ENCODE assay signal across 8 cellular contexts in genomic region chr2:30666307-30666874, GRCh38.
DNase-seq lines count a peak whose midpoint lies in the region; ATAC-seq and TF ChIP-seq lines count a peak whose summit lies in the region.

No MANE protein-coding gene starts in this region.

- no peaks in the 10 kb centered on the region for H4K20me1 ChIP-seq in fibroblast of lung (ENCODE audit: control insufficient read depth, extremely low read depth, insufficient read depth, low read length)

- H2AFZ ChIP-seq in fibroblast of lung (ENCODE audit: low read length): no peak overlapping the region

- H3K4me1 ChIP-seq in fibroblast of lung (ENCODE audit: control insufficient read depth, extremely low read depth, insufficient read depth, low read length) (peaks cover 26% of the 10 kb centered on the region), sigmoid colon (peaks cover 0 to 27% (median 22%) of the 10 kb centered on the region in 4 donors)

- H3K79me2 ChIP-seq in fibroblast of lung (ENCODE audit: control insufficient read depth, insufficient read depth, low read length): no peaks in the 10 kb centered on the region

- no peaks in the 10 kb centered on the region for H3K36me3 ChIP-seq in fibroblast of lung (ENCODE audit: control insufficient read depth, insufficient read depth, low read length)
- H3K36me3 ChIP-seq in sigmoid colon: no peaks in the 10 kb centered on the region

- peak overlapping the region; percentile 44 for H3K9ac ChIP-seq in fibroblast of lung (ENCODE audit: insufficient read depth, low read length)

- no peaks in the 10 kb centered on the region for H3K9me3 ChIP-seq in fibroblast of lung (ENCODE audit: control insufficient read depth, insufficient read depth, low read depth, low read length)
- H3K9me3 ChIP-seq in sigmoid colon: peaks cover 0 to 4% (median 0%) of the 10 kb centered on the region in 4 donors

- H3K27me3 ChIP-seq in fibroblast of lung (ENCODE audit: control insufficient read depth, insufficient read depth, low read length) (no peaks in the 10 kb centered on the region), sigmoid colon (no peaks in the 10 kb centered on the region)

- peak overlapping the region; percentile 62 for H3K4me2 ChIP-seq in fibroblast of lung (ENCODE audit: extremely low read depth, insufficient read depth, low read length)

- DNase-seq in A172 (ENCODE audit: low spot score) (peak; percentile 99), OCI-M1 (lab: John Stamatoyannopoulos, UW) (peak; percentile 67), fibroblast of lung (ENCODE audit: low read depth in 2 of 2) (peak; percentile 98 to 99), sigmoid colon (peak; percentile 85), NCI-H524 (lab: John Stamatoyannopoulos, UW) (no peak), NCI-H1930 (lab: John Stamatoyannopoulos, UW) (no peak)
- DNase-seq in stimulated activated CD4-positive, alpha-beta T cell treated with anti-CD3 and anti-CD28 coated beads, Interleukin-12 subunit alpha, Interleukin-12 subunit beta, amount 100 ng/mL, for 4 hours: no peak

- H3K27ac ChIP-seq in fibroblast of lung (ENCODE audit: insufficient read depth, low read length): peak overlapping the region; percentile 99
- peak overlapping the region; percentile 12 to 84 (median 72) for H3K27ac ChIP-seq in sigmoid colon

- intact Hi-C loops in sigmoid colon (cut with DNase I): loop anchor here (5.0 kb wide), 1 partner anchor 259 kb away; no protein-coding TSS in a partner anchor

- ATAC-seq in GM21529 (IDR thresholded peaks at IDR 0.05; ENCODE audit: unreplicated experiment): peak; percentile 69

- peak in 2 of 4 donors; percentile 6 to 82 for TF ChIP-seq EP300 in sigmoid colon (IDR thresholded peaks at IDR 0.05)

- WGBS in sigmoid colon, 2 donors: 54 to 55% methylated on average over 4 of the region's 4 CpGs

- no peak for TF ChIP-seq POLR2A in sigmoid colon (IDR thresholded peaks at IDR 0.05)

- no peak overlapping the region for H3K4me3 ChIP-seq in fibroblast of lung (replicated peaks in 1 of 4; ENCODE audit: control extremely low read depth in 1 of 4, insufficient read depth in 1 of 4, low read depth in 3 of 4, low read length in 4 of 4)
- no peak overlapping the region for H3K4me3 ChIP-seq in sigmoid colon

- no peak for TF ChIP-seq CTCF in fibroblast of lung (conservative IDR thresholded peaks at IDR 0.05 in 1 of 2, IDR thresholded peaks at IDR 0.05 in 1 of 2; ENCODE audit: low read depth in 1 of 2, low read length in 2 of 2)
- no peak for TF ChIP-seq CTCF in sigmoid colon (IDR thresholded peaks at IDR 0.05)

Comparison
In these comparisons a context has a peak if more than half of its experiments do, and no peak if none do; other contexts are left out.
1. DNase-seq: peak in A172 (single experiment), OCI-M1 (single experiment), fibroblast of lung (2 of 2) and sigmoid colon (single experiment); none in NCI-H524 (0 of 2), NCI-H1930 (0 of 2) and stimulated activated CD4-positive, alpha-beta T cell treated with anti-CD3 and anti-CD28 coated beads, Interleukin-12 subunit alpha, Interleukin-12 subunit beta, amount 100 ng/mL, for 4 hours (single experiment).